8 cellular contexts compared by ENCODE assay signal in the genomic region with DNA sequence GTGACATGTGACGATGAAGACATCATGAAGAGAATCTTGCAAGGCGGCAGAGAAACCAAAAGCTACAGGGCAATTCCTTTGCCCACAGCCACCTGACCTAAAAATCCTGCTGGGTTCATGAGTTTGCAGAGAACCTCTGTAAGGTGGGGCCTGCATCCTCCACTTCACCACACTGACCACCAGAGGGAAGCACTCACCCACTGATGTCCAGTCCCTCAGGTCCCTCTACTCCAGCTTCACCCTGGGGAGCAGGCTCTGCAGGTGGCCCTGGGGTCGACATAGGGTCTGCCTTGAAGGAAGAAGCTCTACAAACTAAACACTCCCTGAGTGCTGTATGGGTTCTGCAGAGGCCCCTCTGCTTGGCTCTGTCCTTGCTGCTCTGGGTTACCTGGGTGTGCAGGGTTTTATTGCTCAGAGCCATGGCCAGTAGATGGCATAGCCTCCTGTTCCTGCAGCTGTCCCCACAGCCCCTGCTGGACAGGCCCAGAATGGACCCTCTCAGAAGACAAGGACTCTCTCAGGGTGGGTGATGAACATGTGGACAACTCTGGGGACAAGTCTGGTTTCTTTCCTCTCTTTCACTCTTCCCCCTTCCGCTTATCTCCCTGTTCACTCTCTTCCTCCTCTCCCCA. TPM values are rescaled to one million over a fixed set of nuclear protein-coding genes. Genes with fewer than 3 reads are reported as not detected.
DNase-seq lines count a peak whose midpoint lies in the region; ATAC-seq, FAIRE-seq and TF ChIP-seq lines count a peak whose summit lies in the region.
"Not testable (repeated sequence)": the region's sequence is repeated elsewhere in the genome, so short reads cannot be mapped to it uniquely, and the experiment has no call there.

No MANE protein-coding gene starts in this region.

- not testable (repeated sequence) for H3K4me3 Mint-ChIP-seq in endothelial cell (ENCODE audit: unreplicated experiment)

- ATAC-seq in GM19351 (IDR thresholded peaks at IDR 0.05; ENCODE audit: unreplicated experiment) (peak; percentile 98), HG03175 (IDR thresholded peaks at IDR 0.05; ENCODE audit: unreplicated experiment) (peak; percentile 91), HepG2 (peak; percentile 99)

- H3K9me3 Mint-ChIP-seq in endothelial cell (ENCODE audit: unreplicated experiment) = not testable (repeated sequence)

- 23% methylated on average over 4 of the region's 4 CpGs for WGBS in HepG2 (ENCODE audit: low lambda C conversion rate)

- H2AFZ ChIP-seq in HepG2 (ENCODE audit: low read length) = not testable (repeated sequence)

- H3K36me3 Mint-ChIP-seq in endothelial cell (ENCODE audit: low read depth, unreplicated experiment) = not testable (repeated sequence)

- TF ChIP-seq RAD21 in HepG2 (CRISPR knock-in tag; IDR thresholded peaks at IDR 0.05) = 0 out of 2 replicates have a peak, but pooled peaks have one; percentile 45

- H3K9ac ChIP-seq in HepG2 (ENCODE audit: insufficient read depth, low read depth, low read length) = not testable (repeated sequence)

- not testable (repeated sequence) for H3K4me3 ChIP-seq in HepG2 (replicated peaks in 1 of 3; ENCODE audit: insufficient read depth in 1 of 3, low read depth in 2 of 3, low read length in 3 of 3)

- POLR2A ChIA-PET in HepG2 (lab: Yijun Ruan, JAX) = not testable (repeated sequence)

- H4K20me1 ChIP-seq in HepG2 (ENCODE audit: insufficient read depth, low read length) = not testable (repeated sequence)

- intact Hi-C loops in HepG2 (cut with micrococcal nuclease; ENCODE audit: unreplicated experiment) = not testable (repeated sequence)

- CTCF ChIA-PET in HepG2 (lab: Yijun Ruan, JAX; ENCODE audit: low intra/inter-chr PET ratio, low total read pairs) = not testable (repeated sequence)

- peak; percentile 36 for DNase-seq in COR-L47 (lab: John Stamatoyannopoulos, UW)
- peak; percentile 38 for DNase-seq in NCI-H69 (lab: John Stamatoyannopoulos, UW)
- peak; percentile 7 for DNase-seq in activated CD4-positive, alpha-beta T cell treated with anti-CD3 and anti-CD28 coated beads, Interleukin-2, amount 50 U/mL, for 1 hour
- DNase-seq in endothelial cell (ENCODE audit: low spot score) = peak; percentile 58
- peak; percentile 47 for DNase-seq in HepG2 (ENCODE audit: low spot score)
- peak in 2 of 3 donors; percentile 5 to 11 for DNase-seq in stimulated activated CD4-positive, alpha-beta T cell treated with anti-CD3 and anti-CD28 coated beads, TNF-alpha, amount 100 ng/mL, for 48 hours (ENCODE audit: low read depth in 3 of 3)

- not testable (repeated sequence) for H3K79me2 ChIP-seq in HepG2 (ENCODE audit: insufficient read depth, low read length)

- not testable (repeated sequence) for H3K27me3 ChIP-seq in HepG2 (ENCODE audit: control insufficient read depth in 1 of 2, insufficient read depth in 2 of 2, low read length in 2 of 2)

- not testable (repeated sequence) for H3K4me1 Mint-ChIP-seq in endothelial cell (ENCODE audit: unreplicated experiment)

- not testable (repeated sequence) for H3K27ac ChIP-seq in HepG2 (ENCODE audit: extremely low read length, insufficient read depth, low read length)

- not testable (repeated sequence) for H3K27me3 Mint-ChIP-seq in endothelial cell (ENCODE audit: unreplicated experiment)

- not testable (repeated sequence) for H3K4me1 ChIP-seq in HepG2 (ENCODE audit: insufficient read depth, low read length)

- in situ Hi-C loops in HepG2 (cut with HindIII; ENCODE audit: extremely low pct_ligation_motif_present, low pct_unique_long_range_greater_than_20kb) = loop anchor here (10.0 kb wide), 1 partner anchor 195 kb away; no protein-coding TSS in a partner anchor

- peak; percentile 75 for TF ChIP-seq CTCF in endothelial cell (IDR thresholded peaks at IDR 0.05; ENCODE audit: unreplicated experiment)
- peak; percentile 91 for TF ChIP-seq CTCF in HepG2 (CRISPR knock-in tag; IDR thresholded peaks at IDR 0.05)

- not testable (repeated sequence) for BruUV-seq in HepG2 (replicated peaks; lab: Mats Ljungman, UMichigan)

- peak; percentile 94 for FAIRE-seq in HepG2 (lab: Jason Lieb, UNC)

- not testable (repeated sequence) for H3K4me2 ChIP-seq in HepG2 (ENCODE audit: low read depth, low read length)

- not testable (repeated sequence) for TF ChIP-seq EP300 in HepG2 (IDR thresholded peaks at IDR 0.05; ENCODE audit: low read depth in 2 of 2, low read length in 2 of 2); HepG2 (CRISPR knock-in tag; IDR thresholded peaks at IDR 0.05; ENCODE audit: borderline replicate concordance)

- not testable (repeated sequence) for TF ChIP-seq POLR2A in HepG2 (IDR thresholded peaks at IDR 0.05; ENCODE audit: insufficient read depth in 1 of 2, low read depth in 2 of 2, low read length in 2 of 2)

- not testable (repeated sequence) for H3K36me3 ChIP-seq in HepG2 (replicated peaks in 1 of 2; ENCODE audit: control insufficient read depth in 1 of 2, insufficient read depth in 2 of 2, low read length in 2 of 2)

- H3K27ac Mint-ChIP-seq in endothelial cell (ENCODE audit: unreplicated experiment) = not testable (repeated sequence)

- H3K9me3 ChIP-seq in HepG2 (ENCODE audit: low read length) = not testable (repeated sequence)

TF ChIP-seq in HepG2, 621 proteins besides CTCF, POLR2A, EP300 and RAD21 (continues in another document):
- TF ChIP-seq HNF1B (CRISPR knock-in tag; IDR thresholded peaks at IDR 0.05) = 0 out of 2 replicates have a peak, but pooled peaks have one; percentile 20

RNA-seq across cellular contexts. Expression of gene CST2, which starts 27.2 kb away (rescaled TPM):
- not detected for total RNA-seq in endothelial cell (ENCODE audit: unreplicated experiment)
- not detected in 2 replicates for total RNA-seq in HepG2 (2016; rRNA removed; fragmentation: Illumina TruSeq; extraction: Trizol)
- total RNA-seq in HepG2 (2016; cell fraction: cytosol; rRNA removed; fragmentation: Illumina TruSeq; extraction: Trizol; ENCODE audit: low read depth) = not detected in 2 replicates
- total RNA-seq in HepG2 (2016; cell fraction: insoluble cytoplasmic fraction; rRNA removed; fragmentation: Illumina TruSeq; extraction: Trizol) = not detected in 2 replicates
- total RNA-seq in HepG2 (2016; cell fraction: membrane; rRNA removed; fragmentation: Illumina TruSeq; extraction: Trizol) = not detected in 2 replicates
- not detected in 2 replicates for total RNA-seq in HepG2 (2016; cell fraction: nucleus; rRNA removed; fragmentation: Illumina TruSeq; extraction: Trizol)
- polyA plus RNA-seq in HepG2 (2011; rRNA removed) = not detected in 2 replicates
- polyA plus RNA-seq in HepG2 (2011; cell fraction: cytosol; rRNA removed) = not detected in 2 replicates
- polyA plus RNA-seq in HepG2 (2011; cell fraction: nucleus; rRNA removed) = not detected in 2 replicates
- not detected in 2 replicates for polyA plus RNA-seq in HepG2 (2012)
- polyA plus RNA-seq in HepG2 (2016; cell fraction: cytosol; fragmentation: Illumina TruSeq; extraction: Trizol; ENCODE audit: low read depth) = not detected in 2 replicates
- not detected in 2 replicates for polyA plus RNA-seq in HepG2 (2016; cell fraction: insoluble cytoplasmic fraction; fragmentation: Illumina TruSeq; extraction: Trizol; ENCODE audit: low read depth)
- polyA plus RNA-seq in HepG2 (2016; cell fraction: membrane; fragmentation: Illumina TruSeq; extraction: Trizol; ENCODE audit: low read depth) = not detected in 2 replicates
- not detected in 2 replicates for polyA plus RNA-seq in HepG2 (2016; cell fraction: nucleus; fragmentation: Illumina TruSeq; extraction: Trizol; ENCODE audit: insufficient read depth, low read depth)
- polyA minus RNA-seq in HepG2 (2011; rRNA and poly(A)+ RNA removed; ENCODE audit: low replicate concordance) = not detected in 2 replicates
- not detected in 2 replicates for polyA minus RNA-seq in HepG2 (2011; cell fraction: cytosol; rRNA and poly(A)+ RNA removed)
- polyA minus RNA-seq in HepG2 (2011; cell fraction: nucleus; rRNA and poly(A)+ RNA removed) = not detected in 2 replicates

RNA-seq across cellular contexts. Expression of gene CST1, which starts 48.6 kb away (rescaled TPM):
- 130 TPM for total RNA-seq in endothelial cell (ENCODE audit: unreplicated experiment)
- total RNA-seq in HepG2 (2016; rRNA removed; fragmentation: Illumina TruSeq; extraction: Trizol) = not detected in 2 replicates
- not detected in 2 replicates for total RNA-seq in HepG2 (2016; cell fraction: cytosol; rRNA removed; fragmentation: Illumina TruSeq; extraction: Trizol; ENCODE audit: low read depth)
- total RNA-seq in HepG2 (2016; cell fraction: insoluble cytoplasmic fraction; rRNA removed; fragmentation: Illumina TruSeq; extraction: Trizol) = not detected in 2 replicates
- not detected in 2 replicates for total RNA-seq in HepG2 (2016; cell fraction: membrane; rRNA removed; fragmentation: Illumina TruSeq; extraction: Trizol)
- total RNA-seq in HepG2 (2016; cell fraction: nucleus; rRNA removed; fragmentation: Illumina TruSeq; extraction: Trizol) = not detected in 2 replicates
- polyA plus RNA-seq in HepG2 (2011; rRNA removed) = 0.09 and 0.22 TPM in 2 replicates
- 0.12 and 0.28 TPM in 2 replicates for polyA plus RNA-seq in HepG2 (2011; cell fraction: cytosol; rRNA removed)
- not detected in 2 replicates for polyA plus RNA-seq in HepG2 (2011; cell fraction: nucleus; rRNA removed)
- polyA plus RNA-seq in HepG2 (2012) = 0.41 TPM in 1 of 2 replicates, not detected in the other
- polyA plus RNA-seq in HepG2 (2016; cell fraction: cytosol; fragmentation: Illumina TruSeq; extraction: Trizol; ENCODE audit: low read depth) = 0.25 TPM in 1 of 2 replicates, not detected in the other
- polyA plus RNA-seq in HepG2 (2016; cell fraction: insoluble cytoplasmic fraction; fragmentation: Illumina TruSeq; extraction: Trizol; ENCODE audit: low read depth) = not detected in 2 replicates
- not detected in 2 replicates for polyA plus RNA-seq in HepG2 (2016; cell fraction: membrane; fragmentation: Illumina TruSeq; extraction: Trizol; ENCODE audit: low read depth)
- 0.71 TPM in 1 of 2 replicates, not detected in the other for polyA plus RNA-seq in HepG2 (2016; cell fraction: nucleus; fragmentation: Illumina TruSeq; extraction: Trizol; ENCODE audit: insufficient read depth, low read depth)
- polyA minus RNA-seq in HepG2 (2011; rRNA and poly(A)+ RNA removed; ENCODE audit: low replicate concordance) = not detected in 2 replicates
- polyA minus RNA-seq in HepG2 (2011; cell fraction: cytosol; rRNA and poly(A)+ RNA removed) = not detected in 2 replicates
- not detected in 2 replicates for polyA minus RNA-seq in HepG2 (2011; cell fraction: nucleus; rRNA and poly(A)+ RNA removed)

Comparison
In these comparisons a context has a peak if more than half of its experiments do, and no peak if none do; other contexts are left out.
1. DNase-seq: peak in every context shown above with its lines; median percentile 58 in endothelial cell; 47 in HepG2; 38 in NCI-H69; 36 in COR-L47; 8 in stimulated activated CD4-positive, alpha-beta T cell treated with anti-CD3 and anti-CD28 coated beads, TNF-alpha, amount 100 ng/mL, for 48 hours; 7 in activated CD4-positive, alpha-beta T cell treated with anti-CD3 and anti-CD28 coated beads, Interleukin-2, amount 50 U/mL, for 1 hour.
2. RNA of gene CST1, which starts 48.6 kb away (total RNA-seq): 130 TPM in endothelial cell (single experiment); not detected in HepG2; every median in the first group is over 100 times any median in the second.
3. Peak in every context shown above with its lines, with median percentiles within 50 percentile points of each other: ATAC-seq.